10 cellular contexts compared by ENCODE assay signal in the genomic region with DNA sequence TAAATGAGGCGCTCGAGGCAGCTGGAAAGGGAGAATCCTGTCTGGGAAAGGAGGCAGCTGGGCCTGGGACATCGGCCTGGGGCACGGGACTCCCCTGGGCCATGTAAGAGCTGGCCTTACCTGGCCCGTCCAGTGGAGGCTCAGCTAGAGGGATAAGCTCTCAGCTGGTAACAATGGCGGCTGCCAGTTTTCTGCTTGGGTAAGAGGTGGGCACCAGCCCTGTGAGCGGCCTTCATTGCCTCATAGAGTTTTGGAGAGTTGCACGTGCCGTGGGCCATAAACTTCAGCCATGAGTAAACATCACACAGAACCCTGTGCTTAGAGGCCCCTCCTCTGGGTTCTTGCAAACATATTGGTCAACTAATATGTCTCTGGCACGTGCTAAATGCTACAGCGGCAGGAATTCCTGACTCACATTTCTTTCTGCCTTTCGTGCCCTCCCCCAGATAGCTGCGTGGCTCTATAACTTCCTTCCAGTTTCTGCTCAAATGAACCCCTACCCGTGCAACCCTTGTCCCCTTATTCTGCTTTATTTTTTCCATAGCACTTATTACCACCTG.
A peak's percentile ranks its signal among the peaks of the same experiment; 100 is the strongest.
DNase-seq lines count a peak whose midpoint lies in the region; ATAC-seq, FAIRE-seq and TF ChIP-seq lines count a peak whose summit lies in the region.
"Had no signal": no experiment of that assay in that cellular context is flagged by ENCODE, and none has a peak within 500 bp of the region (broad histone marks: within the 10 kb centered on the region; RNA-seq: fewer than 3 reads in every experiment).

No MANE protein-coding gene starts in this region.

- POLR2A ChIA-PET in Caco-2 (lab: Charles Lee) (no interaction called here), K562 (lab: Yijun Ruan, JAX) (interaction anchor here (1.0 to 1.6 kb wide), 3 partner anchors 8 to 24 kb away, joined by 3 to 6 read pairs (median 5); no protein-coding TSS in a partner anchor)

- intact Hi-C loops in Caco-2 (cut with micrococcal nuclease; ENCODE audit: unreplicated experiment): loop anchor here (1.0 to 5.0 kb wide), 2 partner anchors 30 to 100 kb away; no protein-coding TSS in a partner anchor
- intact Hi-C loops in K562 (cut with micrococcal nuclease): no loop called here

- no peak for TF ChIP-seq RAD21 in K562 (CRISPR knock-in tag; conservative IDR thresholded peaks at IDR 0.05 in 1 of 2, IDR thresholded peaks at IDR 0.05 in 1 of 2)

- no peak overlapping the region for H2AFZ ChIP-seq in K562 (ENCODE audit: low read depth, low read length)

- H3K4me1 Mint-ChIP-seq in Caco-2 (ENCODE audit: low read depth, unreplicated experiment): peaks cover 5% of the 10 kb centered on the region
- H3K4me1 Mint-ChIP-seq in naive B cell: peaks cover 15 to 23% (median 20%) of the 10 kb centered on the region in 3 donors

- H3K4me1 ChIP-seq in Caco-2 (peaks cover 8% of the 10 kb centered on the region; the same call in 1 of the 2 replicates), K562 (replicated peaks in 1 of 2; ENCODE audit: control insufficient read depth in 2 of 2, insufficient read depth in 2 of 2, low read length in 2 of 2) (peaks cover 16% of the 10 kb centered on the region in 2 experiments)

- BruUV-seq in Caco-2 (replicated peaks; lab: Mats Ljungman, UMichigan) (no TSS peak), K562 (replicated peaks; lab: Mats Ljungman, UMichigan) (no TSS peak)

- no peaks in the 10 kb centered on the region for H3K36me3 ChIP-seq in Caco-2 (ENCODE audit: control insufficient read depth, insufficient read depth, low read length)
- H3K36me3 ChIP-seq in K562 (ENCODE audit: control insufficient read depth, insufficient read depth, low read length): no peaks in the 10 kb centered on the region

- H3K36me3 Mint-ChIP-seq in Caco-2 (ENCODE audit: insufficient read depth, unreplicated experiment): peaks cover 5% of the 10 kb centered on the region
- H3K36me3 Mint-ChIP-seq in naive B cell: no peaks in the 10 kb centered on the region

- TF ChIP-seq EP300 in K562 (IDR thresholded peaks at IDR 0.05; ENCODE audit: low read length): no peak

- DNase-seq in Caco-2 (peak; percentile 79), HuH-7.5 (ENCODE audit: low spot score) (peak; percentile 50), K562 (ENCODE audit: extremely low read depth in 1 of 4, low spot score in 3 of 4) (no peak), naive B cell (no peak), NCI-H510A treated with DMSO at 0.1 percent for 48 hours (lab: John Stamatoyannopoulos, UW) (no peak), NK-92 (lab: John Stamatoyannopoulos, UW; ENCODE audit: unreplicated experiment) (no peak)
- no peak for DNase-seq in activated CD4-positive, CD25-positive, alpha-beta regulatory T cell (lab: John Stamatoyannopoulos, UW)
- no peak for DNase-seq in effector CD4-positive, alpha-beta T cell
- DNase-seq: activated CD4-positive, alpha-beta T cell treated with anti-CD3 and anti-CD28 coated beads, Interleukin-2, amount 50 U/mL, for 48 hours; NCI-H1436 had no signal

- no peaks in the 10 kb centered on the region for H3K79me2 ChIP-seq in K562 (ENCODE audit: control insufficient read depth, insufficient read depth, low read length)

- 22% methylated on average over 13 of the region's 14 CpGs for WGBS in K562 (ENCODE audit: insufficient coverage, low coverage, missing lambda C conversion rate)

- H3K4me2 ChIP-seq in K562 (ENCODE audit: insufficient read depth, low read length): no peak overlapping the region

- H3K27ac Mint-ChIP-seq in Caco-2 (ENCODE audit: unreplicated experiment) (no peak overlapping the region), naive B cell (no peak overlapping the region)

- CTCF ChIA-PET in Caco-2 (lab: Charles Lee) (interaction anchor here (0.7 to 4.3 kb wide), 3 partner anchors 27 to 71 kb away, joined by 3 to 135 read pairs (median 4); no protein-coding TSS in a partner anchor), K562 (lab: Yijun Ruan, JAX; ENCODE audit: low intra/inter-chr PET ratio) (interaction anchor here (0.5 to 5.3 kb wide), 2 partner anchors 39 to 72 kb away, joined by 3 to 53 read pairs; no protein-coding TSS in a partner anchor)

- no peak for TF ChIP-seq POLR2A in K562 (conservative IDR thresholded peaks at IDR 0.05)

- H3K27ac ChIP-seq in K562 (ENCODE audit: extremely low read depth, low read depth, low read length): no peak overlapping the region

- H3K9ac ChIP-seq in K562 (ENCODE audit: insufficient read depth in 1 of 2, low read depth in 2 of 2, low read length in 2 of 2): no peak overlapping the region

- no peaks in the 10 kb centered on the region for H3K9me1 ChIP-seq in K562 (ENCODE audit: control insufficient read depth, insufficient read depth, low read length)

- H3K9me3 Mint-ChIP-seq in Caco-2 (ENCODE audit: unreplicated experiment): no peaks in the 10 kb centered on the region
- peaks cover 0 to 9% (median 2%) of the 10 kb centered on the region in 7 donors for H3K9me3 Mint-ChIP-seq in naive B cell

- H3K9me3 ChIP-seq in Caco-2: no peaks in the 10 kb centered on the region
- no peaks in the 10 kb centered on the region for H3K9me3 ChIP-seq in K562 (replicated peaks; ENCODE audit: control insufficient read depth, insufficient read depth, low read depth, low read length)

- FAIRE-seq in K562 (lab: Jason Lieb, UNC): no peak

- in situ Hi-C loops in K562 (cut with MboI): no loop called here

- H3K4me3 ChIP-seq in Caco-2 (ENCODE audit: low read depth, low read length) (no peak overlapping the region), K562 (no peak overlapping the region)

- ATAC-seq in K562 (no peak), naive B cell (ENCODE audit: low read depth in 2 of 2) (no peak)

- no peaks in the 10 kb centered on the region for H4K20me1 ChIP-seq in K562 (replicated peaks; ENCODE audit: control insufficient read depth, insufficient read depth, low read length)

- no peak for TF ChIP-seq CTCF in Caco-2 (IDR thresholded peaks at IDR 0.05; ENCODE audit: insufficient read depth in 1 of 2, low read depth in 1 of 2, low read length in 1 of 2, severe bottlenecking in 1 of 2, unreplicated experiment in 1 of 2)
- no peak for TF ChIP-seq CTCF in K562 (IDR thresholded peaks at IDR 0.05 in 2 of 3, conservative IDR thresholded peaks at IDR 0.05 in 1 of 3; ENCODE audit: insufficient read depth in 2 of 3, low read depth in 1 of 3, low read length in 3 of 3)

- peaks cover 34% of the 10 kb centered on the region for H3K27me3 Mint-ChIP-seq in Caco-2 (ENCODE audit: insufficient read depth, unreplicated experiment)
- H3K27me3 Mint-ChIP-seq in naive B cell: peaks cover 25 to 52% (median 38%) of the 10 kb centered on the region in 3 donors

- peaks cover 3% of the 10 kb centered on the region; the same call in 1 of the 2 replicates for H3K27me3 ChIP-seq in Caco-2 (replicated peaks; ENCODE audit: control insufficient read depth, insufficient read depth, low read length)
- H3K27me3 ChIP-seq in K562 (ENCODE audit: control insufficient read depth in 2 of 2, insufficient read depth in 2 of 2, low read length in 2 of 2): peaks cover 21 to 35% of the 10 kb centered on the region in 2 experiments

- H3K4me3 Mint-ChIP-seq in Caco-2 (ENCODE audit: unreplicated experiment) (no peak overlapping the region), naive B cell (peak overlapping the region in 7 of 8 donors; percentile 24 to 94 (median 47))

TF ChIP-seq in K562, 482 proteins besides CTCF, POLR2A, EP300 and RAD21:
- TF ChIP-seq YY1 (IDR thresholded peaks at IDR 0.05; ENCODE audit: borderline replicate concordance in 1 of 3, control insufficient read depth in 1 of 3, extremely low read depth in 1 of 3, insufficient read depth in 3 of 3, insufficient read length in 1 of 3, insufficient replicate concordance in 2 of 3, low read depth in 1 of 3, low read length in 2 of 3) (peak in 1 of 3 experiments; percentile 15), L3MBTL2 (IDR thresholded peaks at IDR 0.05) (0 out of 2 replicates have a peak, but pooled peaks have one; percentile 19), LARP7 (IDR thresholded peaks at IDR 0.05) (no peak), BHLHE40 (IDR thresholded peaks at IDR 0.05; ENCODE audit: low read length) (peak; percentile 76; the same call in 1 of the 2 replicates)

Comparison
In these comparisons a context has a peak if more than half of its experiments do, and no peak if none do; other contexts are left out.
1. DNase-seq: peak in Caco-2 (2 of 2) and HuH-7.5 (single experiment); none in K562 (0 of 4), naive B cell (single experiment), activated CD4-positive, CD25-positive, alpha-beta regulatory T cell (0 of 4), NCI-H510A treated with DMSO at 0.1 percent for 48 hours (single experiment), effector CD4-positive, alpha-beta T cell (single experiment) and NK-92 (single experiment).